ENCODE assay signal across 22 cellular contexts in the genomic region with DNA sequence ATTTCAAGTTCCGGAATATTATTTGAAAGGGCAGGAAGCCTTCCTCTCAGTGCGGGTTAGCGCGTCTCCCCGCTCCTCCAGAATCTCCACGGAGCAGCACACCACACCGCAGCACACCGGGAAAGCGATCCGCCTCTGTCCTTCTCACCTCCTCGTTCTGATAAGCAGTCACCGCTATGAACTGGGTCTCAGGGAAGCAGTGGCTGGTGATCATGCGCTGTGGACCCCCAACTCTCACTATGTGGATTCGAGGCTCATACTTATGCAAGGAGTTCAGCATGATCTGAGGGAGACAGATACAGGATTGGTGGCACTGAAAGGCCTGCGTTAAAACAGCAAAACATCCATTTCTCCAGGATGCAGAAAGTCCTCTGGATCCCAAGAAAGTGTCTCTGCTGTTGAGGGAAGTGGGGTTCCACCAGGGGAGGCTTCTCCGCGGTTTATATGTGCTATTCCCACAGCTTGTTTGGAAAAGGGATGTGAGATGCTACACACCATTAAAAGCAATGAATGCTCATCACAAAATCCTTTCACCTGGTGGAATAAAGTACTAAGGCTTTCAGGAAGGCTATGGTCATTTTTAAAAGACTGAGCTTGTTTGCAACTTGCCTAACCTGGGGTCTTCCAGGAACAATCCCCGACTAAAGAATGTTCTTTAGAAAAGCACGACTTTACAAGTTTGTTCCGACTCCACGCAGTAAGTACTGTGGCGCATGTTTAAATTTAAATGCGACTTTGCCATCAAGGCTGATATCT. TPM values are rescaled to one million over a fixed set of nuclear protein-coding genes. Genes with fewer than 3 reads are reported as not detected.
"Had no signal": no experiment of that assay in that cellular context is flagged by ENCODE, and none has a peak within 500 bp of the region (broad histone marks: within the 10 kb centered on the region; RNA-seq: fewer than 3 reads in every experiment).

No MANE protein-coding gene starts in this region.

- DNase-seq: activated CD4-positive, alpha-beta T cell treated with anti-CD3 and anti-CD28 coated beads, Interleukin-2, amount 50 U/mL, for 4 hours; activated effector memory CD4-positive, alpha-beta T cell treated with Interleukin-2 at 50 U/mL for 16 hours; activated T-cell treated with anti-CD3 and anti-CD28 coated beads, Interleukin-2, amount 50 U/mL, for 1 hour; central memory CD4-positive, alpha-beta T cell; effector CD4-positive, alpha-beta T cell; gastrocnemius medialis; left cardiac atrium; naive thymus-derived CD8-positive, alpha-beta T cell; sigmoid colon; stimulated activated CD4-positive, alpha-beta T cell treated with anti-CD3 and anti-CD28 coated beads, Interleukin-12 subunit alpha, Interleukin-12 subunit beta, amount 100 ng/mL, for 4 hours; stimulated activated naive CD4-positive, alpha-beta T cell; substantia nigra had no signal

- H3K36me3 Mint-ChIP-seq: type B pancreatic cell had no signal

- H3K9me3 ChIP-seq: gastrocnemius medialis, sigmoid colon had no signal

- H3K4me3 Mint-ChIP-seq: activated naive CD4-positive, alpha-beta T cell treated with anti-CD3 and anti-CD28 coated beads, Interleukin-2, amount 50 U/mL, for 24 hours; type B pancreatic cell had no signal

- ATAC-seq: activated CD4-positive, CD25-positive, alpha-beta regulatory T cell treated with anti-CD3 and anti-CD28 coated beads, Interleukin-2, amount 50 U/mL, for 24 hours; gastrocnemius medialis; left cardiac atrium; naive thymus-derived CD8-positive, alpha-beta T cell had no signal

- H3K36me3 ChIP-seq: gastrocnemius medialis, sigmoid colon had no signal

- H3K9me3 Mint-ChIP-seq: activated naive CD4-positive, alpha-beta T cell treated with anti-CD3 and anti-CD28 coated beads, Interleukin-2, amount 50 U/mL, for 24 hours; naive thymus-derived CD8-positive, alpha-beta T cell; type B pancreatic cell had no signal

- H3K4me3 ChIP-seq: coronary artery, gastrocnemius medialis, hepatocyte, lung, sigmoid colon had no signal

- H3K27ac Mint-ChIP-seq: activated naive CD4-positive, alpha-beta T cell treated with anti-CD3 and anti-CD28 coated beads, Interleukin-2, amount 50 U/mL, for 24 hours; type B pancreatic cell had no signal

RNA-seq across cellular contexts. Expression of gene TBXT, which starts 1.9 kb away (rescaled TPM):
- total RNA-seq: gastrocnemius medialis; hepatocyte; left cardiac atrium; lung; mononuclear cell; naive thymus-derived CD8-positive, alpha-beta T cell; osteocyte; pulmonary artery endothelial cell; sigmoid colon; T-helper 1 cell treated with Interleukin-12 subunit alpha and Interleukin-12 subunit beta and Interleukin-4 antibody, amounts not matched to agents 30 ng/mL and 1 ng/mL, for 36 hours had no signal
